In genomic region chr1:221747840-221748239, GRCh38 we compare ENCODE assay signal across 21 cellular contexts. TPM values are rescaled to one million over a fixed set of nuclear protein-coding genes. Genes with fewer than 3 reads are reported as not detected.
DNase-seq lines count a peak whose midpoint lies in the region; ATAC-seq and TF ChIP-seq lines count a peak whose summit lies in the region.
"Had no signal": no experiment of that assay in that cellular context is flagged by ENCODE, and none has a peak within 500 bp of the region (broad histone marks: within the 10 kb centered on the region; RNA-seq: fewer than 3 reads in every experiment).

No MANE protein-coding gene starts in this region.

- H3K9me3 ChIP-seq in OCI-LY7 (ENCODE audit: low read length) = no peaks in the 10 kb centered on the region
- no peaks in the 10 kb centered on the region for H3K9me3 ChIP-seq in MM.1S (replicated peaks; ENCODE audit: insufficient read depth, low read length)
- H3K9me3 ChIP-seq: BE2C, SK-N-SH had no signal

- TF ChIP-seq CTCF in OCI-LY7 (conservative IDR thresholded peaks at IDR 0.05; ENCODE audit: low read length) (no peak), MM.1S (IDR thresholded peaks at IDR 0.05; ENCODE audit: low read length) (no peak)

- BruUV-seq in OCI-LY7 (replicated peaks; lab: Mats Ljungman, UMichigan) = no TSS peak

- ATAC-seq in stimulated activated naive B cell treated with anti-CD40 and anti-IgM and Interleukin-4, amounts not matched to agents 10 μg/mL and 1 μg/mL and 100 μg/mL, for 72 hours (replicated peaks) = no peak
- ATAC-seq: GM23338, PC-3, T-cell had no signal

- H3K9me3 Mint-ChIP-seq in stimulated activated naive B cell treated with anti-CD40 and anti-IgM and Interleukin-4, amounts not matched to agents 10 μg/mL and 1 μg/mL and 100 μg/mL, for 72 hours = peaks cover 0 to 4% of the 10 kb centered on the region in 2 donors
- H3K9me3 Mint-ChIP-seq: CD14-positive monocyte; CD8-positive, alpha-beta memory T cell; GM23338; IgD-negative memory B cell; T-cell had no signal

- H3K36me3 ChIP-seq in OCI-LY7 (ENCODE audit: insufficient read depth, low read length) (no peaks in the 10 kb centered on the region), MM.1S (replicated peaks; ENCODE audit: insufficient read depth, low read length) (no peaks in the 10 kb centered on the region)
- H3K36me3 ChIP-seq: BE2C had no signal

- H3K27ac Mint-ChIP-seq in stimulated activated naive B cell treated with anti-CD40 and anti-IgM and Interleukin-4, amounts not matched to agents 10 μg/mL and 1 μg/mL and 100 μg/mL, for 72 hours = peak overlapping the region; percentile 68
- H3K27ac Mint-ChIP-seq: CD8-positive, alpha-beta memory T cell; GM23338; T-cell had no signal

- H3K4me3 Mint-ChIP-seq in stimulated activated naive B cell treated with anti-CD40 and anti-IgM and Interleukin-4, amounts not matched to agents 10 μg/mL and 1 μg/mL and 100 μg/mL, for 72 hours = no peak overlapping the region
- H3K4me3 Mint-ChIP-seq: CD14-positive monocyte, GM23338, H9, T-cell had no signal

- H2AFZ ChIP-seq in OCI-LY7 (ENCODE audit: low read length) (no peak overlapping the region), MM.1S (ENCODE audit: low read length) (no peak overlapping the region)
- H2AFZ ChIP-seq: GM23338 had no signal

- POLR2A ChIA-PET in HEK293T (lab: Yijun Ruan, JAX) = no interaction called here
- POLR2A ChIA-PET in OCI-LY7 (lab: Charles Lee) = no interaction called here

- no peak overlapping the region for H3K4me3 ChIP-seq in OCI-LY7 (ENCODE audit: low read depth, low read length, poor library complexity, severe bottlenecking)
- H3K4me3 ChIP-seq in MM.1S (ENCODE audit: low read length) = no peak overlapping the region
- H3K4me3 ChIP-seq: GM23338 had no signal

- H3F3A ChIP-seq in MM.1S (ENCODE audit: insufficient read depth, low read length) = peaks cover 4% of the 10 kb centered on the region; the same call in 1 of the 2 replicates

- H3K79me2 ChIP-seq in OCI-LY7 (ENCODE audit: insufficient read depth, low read depth, low read length) = no peaks in the 10 kb centered on the region
- no peaks in the 10 kb centered on the region for H3K79me2 ChIP-seq in MM.1S (ENCODE audit: low read length)

- peaks cover 36 to 54% of the 10 kb centered on the region in 2 donors for H3K4me1 Mint-ChIP-seq in stimulated activated naive B cell treated with anti-CD40 and anti-IgM and Interleukin-4, amounts not matched to agents 10 μg/mL and 1 μg/mL and 100 μg/mL, for 72 hours

- no peak overlapping the region for H3K4me2 ChIP-seq in OCI-LY7 (ENCODE audit: low read length)
- H3K4me2 ChIP-seq in MM.1S (ENCODE audit: low read depth, low read length) = no peak overlapping the region
- H3K4me2 ChIP-seq: GM23338, KMS-11, SK-N-SH had no signal

- no peaks in the 10 kb centered on the region for H3K27me3 Mint-ChIP-seq in stimulated activated naive B cell treated with anti-CD40 and anti-IgM and Interleukin-4, amounts not matched to agents 10 μg/mL and 1 μg/mL and 100 μg/mL, for 72 hours
- H3K27me3 Mint-ChIP-seq: CD8-positive, alpha-beta memory T cell; IgD-negative memory B cell; T-cell had no signal

- H3K9ac ChIP-seq in MM.1S (ENCODE audit: low read length) = no peak overlapping the region
- H3K9ac ChIP-seq: KMS-11, SK-N-SH had no signal

- peaks cover 89% of the 10 kb centered on the region for H3K27me3 ChIP-seq in MM.1S (replicated peaks; ENCODE audit: insufficient read depth, low read length)
- H3K27me3 ChIP-seq: BE2C had no signal

- H3K9me2 ChIP-seq in OCI-LY7 (ENCODE audit: insufficient read depth, low read length) (no peaks in the 10 kb centered on the region), MM.1S (replicated peaks; ENCODE audit: insufficient read depth, low read length) (no peaks in the 10 kb centered on the region)
- H3K9me2 ChIP-seq: SK-N-SH had no signal

- no peaks in the 10 kb centered on the region for H4K20me1 ChIP-seq in OCI-LY7 (ENCODE audit: insufficient read depth, low read length)
- H4K20me1 ChIP-seq in MM.1S (ENCODE audit: insufficient read depth, low read length) = no peaks in the 10 kb centered on the region

- H3K27ac ChIP-seq in OCI-LY7 (ENCODE audit: low read depth, low read length, poor library complexity, severe bottlenecking) = no peak overlapping the region
- H3K27ac ChIP-seq in MM.1S (ENCODE audit: low read length) = no peak overlapping the region
- H3K27ac ChIP-seq: 22Rv1, KMS-11 had no signal

- H3K4me1 ChIP-seq in OCI-LY7 (ENCODE audit: insufficient read depth, low read length, poor library complexity, severe bottlenecking) (peaks cover 8% of the 10 kb centered on the region), MM.1S (ENCODE audit: low read length) (0 out of 2 replicates have a peak, but pooled peaks cover 6% of the 10 kb centered on the region)
- H3K4me1 ChIP-seq: BE2C had no signal

- CTCF ChIA-PET in HEK293T (lab: Yijun Ruan, JAX) (no interaction called here), OCI-LY7 (lab: Charles Lee; ENCODE audit: unreplicated experiment) (no interaction called here)

- DNase-seq in DMS 273 (lab: John Stamatoyannopoulos, UW; ENCODE audit: unreplicated experiment) = peak; percentile 52
- DNase-seq in DMS 273 treated with DMSO at 0.1 percent for 48 hours (lab: John Stamatoyannopoulos, UW) = no peak
- peak; percentile 11 for DNase-seq in HEK293T (ENCODE audit: extremely low spot score)
- DNase-seq in NCI-H82 treated with DMSO at 0.1 percent for 48 hours (lab: John Stamatoyannopoulos, UW; ENCODE audit: unreplicated experiment) = peak; percentile 79
- no peak for DNase-seq in stimulated activated naive B cell treated with anti-CD40 and anti-IgM and Interleukin-4, amounts not matched to agents 10 μg/mL and 1 μg/mL and 100 μg/mL, for 72 hours
- DNase-seq in OCI-LY7 (ENCODE audit: low spot score) = no peak
- no peak for DNase-seq in MM.1S
- DNase-seq: BE2C; CD8-positive, alpha-beta memory T cell; H9; NCI-H1048; NCI-H187; NCI-H2107; PC-3; SK-N-SH; T-cell had no signal

- intact Hi-C loops in OCI-LY7 (cut with micrococcal nuclease; ENCODE audit: unreplicated experiment) = no loop called here

- H3K36me3 Mint-ChIP-seq in stimulated activated naive B cell treated with anti-CD40 and anti-IgM and Interleukin-4, amounts not matched to agents 10 μg/mL and 1 μg/mL and 100 μg/mL, for 72 hours = peaks cover 3 to 22% of the 10 kb centered on the region in 2 donors
- H3K36me3 Mint-ChIP-seq: CD14-positive monocyte, IgD-negative memory B cell, T-cell had no signal

TF ChIP-seq in HEK293T, 16 proteins besides CTCF, POLR2A, EP300 and RAD21:
- peak; percentile 65; the same call in 1 of the 2 replicates for TF ChIP-seq ARNT (IDR thresholded peaks at IDR 0.05)
- no peak for TF ChIP-seq ELF4 (IDR thresholded peaks at IDR 0.05)
- TF ChIP-seq PKNOX1 (IDR thresholded peaks at IDR 0.05) = peak; percentile 63
- TF ChIP-seq FOXK2 (IDR thresholded peaks at IDR 0.05) = peak; percentile 55; the same call in 1 of the 2 replicates
- TF ChIP-seq FOXA1 (IDR thresholded peaks at IDR 0.05) = no peak
- no peak for TF ChIP-seq ZNF384 (IDR thresholded peaks at IDR 0.05)
- TF ChIP-seq CTBP1 (IDR thresholded peaks at IDR 0.05; ENCODE audit: borderline replicate concordance) = peak; percentile 45; the same call in 1 of the 2 replicates

RNA-seq across cellular contexts. Expression of gene DUSP10, which starts 6.0 kb away (rescaled TPM):
- 2.0 and 4.4 TPM in 2 replicates for total RNA-seq in OCI-LY7 (2014; rRNA removed; shearing (Covaris generic))
- 2.6 and 3.7 TPM in 2 replicates for total RNA-seq in OCI-LY7 (2022)

Comparison
In these comparisons a context has a peak if more than half of its experiments do, and no peak if none do; other contexts are left out.
1. DNase-seq: peak in DMS 273 (single experiment), HEK293T (single experiment) and NCI-H82 treated with DMSO at 0.1 percent for 48 hours (single experiment); none in DMS 273 treated with DMSO at 0.1 percent for 48 hours (single experiment), stimulated activated naive B cell treated with anti-CD40 and anti-IgM and Interleukin-4, amounts not matched to agents 10 μg/mL and 1 μg/mL and 100 μg/mL, for 72 hours (single experiment), OCI-LY7 (single experiment) and MM.1S (single experiment).